In the genomic region with DNA sequence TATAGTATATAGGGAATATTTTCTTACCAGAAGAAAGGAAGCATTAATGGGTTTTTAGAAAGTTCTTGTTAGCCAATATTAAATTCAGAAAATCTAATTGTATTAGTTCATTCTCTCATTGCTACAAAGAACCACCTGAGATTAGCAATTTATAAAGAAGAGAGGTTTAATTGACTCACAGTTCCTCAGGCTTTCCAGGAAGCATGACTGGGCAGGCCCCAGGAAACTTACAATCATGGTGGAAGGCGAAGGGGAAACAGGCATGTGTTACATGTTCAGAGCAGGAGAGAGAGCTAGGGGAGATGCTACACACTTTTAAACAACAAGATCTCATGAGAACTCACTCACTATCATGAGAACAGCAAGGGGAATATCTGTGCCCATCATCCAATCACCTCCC, we compare ENCODE assay signal across 21 cellular contexts.
"Had no signal": no experiment of that assay in that cellular context is flagged by ENCODE, and none has a peak within 500 bp of the region (broad histone marks: within the 10 kb centered on the region; RNA-seq: fewer than 3 reads in every experiment).

No MANE protein-coding gene starts in this region.

- H3K4me1 Mint-ChIP-seq: memory B cell had no signal

- DNase-seq: colonic mucosa; cortex of kidney; effector CD8-positive, alpha-beta T cell; effector memory CD8-positive, alpha-beta T cell; endodermal cell; foreskin melanocyte; gastrocnemius medialis; glutamatergic neuron; head of caudate nucleus; heart right ventricle; hippocampal formation; left cardiac atrium; left lung; left ventricle myocardium superior; lower lobe of right lung; mesendoderm; midbrain; naive thymus-derived CD4-positive, alpha-beta T cell had no signal

- H3K27me3 Mint-ChIP-seq: dendritic cell treated with granulocyte-macrophage colony-stimulating factor and Interleukin-4, amounts not matched to agents 40 ng/mL and 50 ng/mL, for 4 days; effector memory CD8-positive, alpha-beta T cell; memory B cell; naive thymus-derived CD4-positive, alpha-beta T cell had no signal

- H3K27ac ChIP-seq: colonic mucosa, esophagus muscularis mucosa, gastrocnemius medialis, heart right ventricle, left lung, lower lobe of right lung had no signal

- H3K36me3 ChIP-seq: colonic mucosa, esophagus muscularis mucosa, gastrocnemius medialis, heart right ventricle, left lung, lower lobe of right lung had no signal

- H3K27ac Mint-ChIP-seq: dendritic cell treated with granulocyte-macrophage colony-stimulating factor and Interleukin-4, amounts not matched to agents 40 ng/mL and 50 ng/mL, for 4 days; effector memory CD8-positive, alpha-beta T cell; endodermal cell; memory B cell; naive thymus-derived CD4-positive, alpha-beta T cell had no signal

- H3K4me3 ChIP-seq: colonic mucosa, esophagus muscularis mucosa, gastrocnemius medialis, heart right ventricle, left lung, lower lobe of right lung had no signal

- H3K4me3 Mint-ChIP-seq: dendritic cell treated with granulocyte-macrophage colony-stimulating factor and Interleukin-4, amounts not matched to agents 40 ng/mL and 50 ng/mL, for 4 days; effector memory CD8-positive, alpha-beta T cell; endodermal cell; memory B cell; naive thymus-derived CD4-positive, alpha-beta T cell had no signal

- H3K27me3 ChIP-seq: colonic mucosa, esophagus muscularis mucosa, gastrocnemius medialis, heart right ventricle, left lung had no signal

- H3K36me3 Mint-ChIP-seq: memory B cell; naive thymus-derived CD4-positive, alpha-beta T cell had no signal

- H3K9me3 Mint-ChIP-seq: dendritic cell treated with granulocyte-macrophage colony-stimulating factor and Interleukin-4, amounts not matched to agents 40 ng/mL and 50 ng/mL, for 4 days; endodermal cell had no signal

- H3K9me3 ChIP-seq: colonic mucosa, esophagus muscularis mucosa, gastrocnemius medialis, heart right ventricle, left lung, lower lobe of right lung had no signal

- H3K4me1 ChIP-seq: colonic mucosa, esophagus muscularis mucosa, gastrocnemius medialis, heart right ventricle, left lung, lower lobe of right lung had no signal
